ENCODE assay signal across 10 cellular contexts in genomic region chr4:158721680-158722079, GRCh38. TPM values are rescaled to one million over a fixed set of nuclear protein-coding genes. Genes with fewer than 3 reads are reported as not detected.
DNase-seq lines count a peak whose midpoint lies in the region; ATAC-seq and TF ChIP-seq lines count a peak whose summit lies in the region.
"Had no signal": no experiment of that assay in that cellular context is flagged by ENCODE, and none has a peak within 500 bp of the region (broad histone marks: within the 10 kb centered on the region; RNA-seq: fewer than 3 reads in every experiment).

No MANE protein-coding gene starts in this region.

- no peaks in the 10 kb centered on the region for H3K9me3 ChIP-seq in CD4-positive, alpha-beta memory T cell (ENCODE audit: control insufficient read depth in 1 of 2, low read length in 2 of 2)

- peak overlapping the region; percentile 93 for H3K27ac ChIP-seq in CD4-positive, alpha-beta memory T cell (ENCODE audit: low read depth, low read length)

- peaks cover 35 to 60% of the 10 kb centered on the region in 2 donors for H3K36me3 Mint-ChIP-seq in CD4-positive, alpha-beta memory T cell
- peaks cover 44% of the 10 kb centered on the region for H3K36me3 Mint-ChIP-seq in HFFc6 (ENCODE audit: low read depth)
- peaks cover 43 to 49% of the 10 kb centered on the region in 2 donors for H3K36me3 Mint-ChIP-seq in activated naive CD4-positive, alpha-beta T cell treated with anti-CD3 and anti-CD28 coated beads, Interleukin-2, amount 50 U/mL, for 72 hours
- H3K36me3 Mint-ChIP-seq in mesothelial cell of epicardium, result peaks cover 24% of the 10 kb centered on the region

- peak overlapping the region in 6 of 8 donors; percentile 95 to 100 (median 98) for H3K4me3 Mint-ChIP-seq in CD4-positive, alpha-beta memory T cell
- H3K4me3 Mint-ChIP-seq in HFFc6 (peak overlapping the region; percentile 98), mesothelial cell of epicardium (peak overlapping the region; percentile 91)

- peaks cover 27 to 47% (median 38%) of the 10 kb centered on the region in 4 donors for H3K4me1 Mint-ChIP-seq in CD4-positive, alpha-beta memory T cell
- H3K4me1 Mint-ChIP-seq in HFFc6 (ENCODE audit: low read depth), result peaks cover 15% of the 10 kb centered on the region
- peaks cover 11% of the 10 kb centered on the region for H3K4me1 Mint-ChIP-seq in mesothelial cell of epicardium

- TF ChIP-seq CTCF in HFFc6 (IDR thresholded peaks at IDR 0.05), result no peak
- no peak for TF ChIP-seq CTCF in mesothelial cell of epicardium (IDR thresholded peaks at IDR 0.05; ENCODE audit: unreplicated experiment)

- DNase-seq in CD4-positive, alpha-beta memory T cell, result no peak
- no peak for DNase-seq in HFFc6
- DNase-seq in activated naive CD4-positive, alpha-beta T cell treated with anti-CD3 and anti-CD28 coated beads, Interleukin-2, amount 50 U/mL, for 72 hours (ENCODE audit: low spot score in 2 of 2), result no peak
- no peak for DNase-seq in mesothelial cell of epicardium (ENCODE audit: low spot score in 2 of 2, unreplicated experiment in 2 of 2)
- no peak for DNase-seq in effector CD8-positive, alpha-beta T cell (lab: John Stamatoyannopoulos, UW)
- DNase-seq in posterior cingulate gyrus, result no peak
- DNase-seq in Right ventricle myocardium superior, result no peak
- DNase-seq: activated gamma-delta T cell treated with Interleukin-2 at 50 U/mL for 16 hours, DMS153 had no signal

- H3K4me1 ChIP-seq in CD4-positive, alpha-beta memory T cell (ENCODE audit: insufficient read depth, low read length), result peaks cover 24% of the 10 kb centered on the region

- H3K4me3 ChIP-seq in CD4-positive, alpha-beta memory T cell (ENCODE audit: low read length in 2 of 2), result no peak overlapping the region

- POLR2A ChIA-PET in CD4-positive, alpha-beta memory T cell (lab: Charles Lee; ENCODE audit: partially characterized antibody), result no interaction called here

- CTCF ChIA-PET in CD4-positive, alpha-beta memory T cell (lab: Charles Lee; ENCODE audit: partially characterized antibody), result no interaction called here

- H3K27ac Mint-ChIP-seq in CD4-positive, alpha-beta memory T cell, result peak overlapping the region; percentile 95 to 100 (median 99)
- H3K27ac Mint-ChIP-seq in HFFc6, result peak overlapping the region; percentile 92
- peak overlapping the region; percentile 95 to 99 for H3K27ac Mint-ChIP-seq in activated naive CD4-positive, alpha-beta T cell treated with anti-CD3 and anti-CD28 coated beads, Interleukin-2, amount 50 U/mL, for 72 hours
- H3K27ac Mint-ChIP-seq in mesothelial cell of epicardium, result no peak overlapping the region

- peaks cover 27% of the 10 kb centered on the region for H3K36me3 ChIP-seq in CD4-positive, alpha-beta memory T cell (ENCODE audit: insufficient read depth, low read length)

- ATAC-seq in activated naive CD4-positive, alpha-beta T cell treated with anti-CD3 and anti-CD28 coated beads, Interleukin-2, amount 50 U/mL, for 72 hours, result no peak
- ATAC-seq in HG03025 (IDR thresholded peaks at IDR 0.05; ENCODE audit: low FRiP score, unreplicated experiment) (no peak), Right ventricle myocardium superior (ENCODE audit: poor library complexity) (no peak)

- no peaks in the 10 kb centered on the region for H3K27me3 ChIP-seq in CD4-positive, alpha-beta memory T cell (ENCODE audit: insufficient read depth, low read length)

- peaks cover 0 to 4% of the 10 kb centered on the region in 2 donors for H3K27me3 Mint-ChIP-seq in CD4-positive, alpha-beta memory T cell
- no peaks in the 10 kb centered on the region; the same call in 1 of the 2 replicates for H3K27me3 Mint-ChIP-seq in HFFc6 (ENCODE audit: insufficient read depth)
- peaks cover 6% of the 10 kb centered on the region for H3K27me3 Mint-ChIP-seq in mesothelial cell of epicardium (ENCODE audit: low read depth)

- intact Hi-C loops in CD4-positive, alpha-beta memory T cell (cut with micrococcal nuclease), result loop anchor here (2.0 kb wide), 1 partner anchor 381 kb away; the partner anchor contains the start of gene RAPGEF2
- intact Hi-C loops in posterior cingulate gyrus (cut with DNase I), result loop anchor here (2.0 kb wide), 1 partner anchor 49 kb away; the partner anchor contains the start of gene ETFDH
- intact Hi-C loops in Right ventricle myocardium superior (cut with DNase I), result loop anchor here (10.0 kb wide), 2 partner anchors 453 to 483 kb away; no protein-coding TSS in a partner anchor

- H3K9me3 Mint-ChIP-seq in CD4-positive, alpha-beta memory T cell, result no peaks in the 10 kb centered on the region
- H3K9me3 Mint-ChIP-seq in HFFc6 (no peaks in the 10 kb centered on the region), mesothelial cell of epicardium (no peaks in the 10 kb centered on the region)
- H3K9me3 Mint-ChIP-seq in activated naive CD4-positive, alpha-beta T cell treated with anti-CD3 and anti-CD28 coated beads, Interleukin-2, amount 50 U/mL, for 72 hours, result no peaks in the 10 kb centered on the region

RNA-seq across cellular contexts. Expression of gene PPID, which starts 1.5 kb away (rescaled TPM):
- total RNA-seq in CD4-positive, alpha-beta memory T cell, result 10 to 100 TPM; 30.2 to 32.0 TPM
- 10 to 100 TPM; 49.4 to 54.8 TPM for polyA plus RNA-seq in CD4-positive, alpha-beta memory T cell
- 10 to 100 TPM; 23.2 to 30.2 (median 23.9) TPM for total RNA-seq in HFFc6 (2021; fragmentation: NEBNext Ultra II Directional; extraction: Animal tissue kit (Norgen Biotek cat#: 25700))
- total RNA-seq in activated naive CD4-positive, alpha-beta T cell treated with anti-CD3 and anti-CD28 coated beads, Interleukin-2, amount 50 U/mL, for 72 hours, result 10 to 100 TPM; 60.8 to 68.4 TPM
- total RNA-seq in mesothelial cell of epicardium, result 20.5 to 23.1 TPM (median 21.3 TPM) in 3 replicates
- 36.3 TPM for total RNA-seq in Right ventricle myocardium superior

RNA-seq across cellular contexts. Expression of gene FNIP2, which starts 47.1 kb away (rescaled TPM):
- total RNA-seq in CD4-positive, alpha-beta memory T cell, result 1 to 10 TPM; 8.1 to 9.4 TPM
- polyA plus RNA-seq in CD4-positive, alpha-beta memory T cell, result 1 to 10 TPM; 2.4 to 4.7 TPM
- 10 to 100 TPM; 14.1 to 22.2 (median 18.2) TPM for total RNA-seq in HFFc6 (2021; fragmentation: NEBNext Ultra II Directional; extraction: Animal tissue kit (Norgen Biotek cat#: 25700))
- total RNA-seq in activated naive CD4-positive, alpha-beta T cell treated with anti-CD3 and anti-CD28 coated beads, Interleukin-2, amount 50 U/mL, for 72 hours, result 10 to 100 TPM; 15.5 to 26.4 TPM
- total RNA-seq in mesothelial cell of epicardium (31.4 to 32.9 TPM (median 32.1 TPM) in 3 replicates), Right ventricle myocardium superior (46.2 TPM)

RNA-seq across cellular contexts. Expression of gene ETFDH, which starts 49.6 kb away (rescaled TPM):
- 10 to 100 TPM; 16.0 to 16.6 TPM for total RNA-seq in CD4-positive, alpha-beta memory T cell
- polyA plus RNA-seq in CD4-positive, alpha-beta memory T cell, result 1 to 10 TPM; 5.8 to 9.4 TPM
- total RNA-seq in HFFc6 (2021; fragmentation: NEBNext Ultra II Directional; extraction: Animal tissue kit (Norgen Biotek cat#: 25700)), result 10 to 100 TPM; 18.3 to 23.3 (median 21.8) TPM
- 10 to 100 TPM; 34.8 to 54.2 TPM for total RNA-seq in activated naive CD4-positive, alpha-beta T cell treated with anti-CD3 and anti-CD28 coated beads, Interleukin-2, amount 50 U/mL, for 72 hours
- 16.5 to 20.7 TPM (median 19.4 TPM) in 3 replicates for total RNA-seq in mesothelial cell of epicardium
- total RNA-seq in Right ventricle myocardium superior, result 389 TPM

RNA-seq across cellular contexts. Expression of gene C4orf46, which starts 50.0 kb away (rescaled TPM):
- 1 to 10 TPM; 4.0 to 4.4 TPM for total RNA-seq in CD4-positive, alpha-beta memory T cell
- polyA plus RNA-seq in CD4-positive, alpha-beta memory T cell, result 1 to 10 TPM; 5.2 to 6.5 TPM
- 10 to 100 TPM in 5 of 6 experiments, 1 to 10 TPM in 1; 8.0 to 13.8 (median 11.8) TPM for total RNA-seq in HFFc6 (2021; fragmentation: NEBNext Ultra II Directional; extraction: Animal tissue kit (Norgen Biotek cat#: 25700))
- 10 to 100 TPM; 19.3 to 20.4 TPM for total RNA-seq in activated naive CD4-positive, alpha-beta T cell treated with anti-CD3 and anti-CD28 coated beads, Interleukin-2, amount 50 U/mL, for 72 hours
- total RNA-seq in mesothelial cell of epicardium (16.2 to 17.4 TPM (median 17.4 TPM) in 3 replicates), Right ventricle myocardium superior (4.2 TPM)
